ENCODE assay signal across 27 cellular contexts in genomic region chr2:73128841-73129535, GRCh38.
"Had no signal": no experiment of that assay in that cellular context is flagged by ENCODE, and none has a peak within 500 bp of the region (broad histone marks: within the 10 kb centered on the region; RNA-seq: fewer than 3 reads in every experiment).

No MANE protein-coding gene starts in this region.

- H3K36me3 Mint-ChIP-seq: activated naive CD4-positive, alpha-beta T cell treated with anti-CD3 and anti-CD28 coated beads, Interleukin-2, amount 10 ng/mL, durations not matched to agents 7 days and 5 days; activated naive CD8-positive, alpha-beta T cell treated with anti-CD3 and anti-CD28 coated beads for 36 hours had no signal

- H3K9me3 ChIP-seq: SJSA1 had no signal

- H3K4me1 Mint-ChIP-seq: activated CD4-positive, alpha-beta T cell treated with anti-CD3 and anti-CD28 coated beads for 36 hours; activated naive CD4-positive, alpha-beta T cell treated with anti-CD3 and anti-CD28 coated beads, Interleukin-2, amount 10 ng/mL, durations not matched to agents 7 days and 5 days; activated naive CD8-positive, alpha-beta T cell treated with anti-CD3 and anti-CD28 coated beads for 36 hours had no signal

- H3K27ac Mint-ChIP-seq: activated CD4-positive, alpha-beta T cell treated with anti-CD3 and anti-CD28 coated beads for 36 hours; activated CD8-positive, alpha-beta T cell treated with anti-CD3 and anti-CD28 coated beads for 36 hours; activated naive CD4-positive, alpha-beta T cell treated with anti-CD3 and anti-CD28 coated beads, Interleukin-2, amount 10 ng/mL, durations not matched to agents 7 days and 5 days; activated naive CD8-positive, alpha-beta T cell treated with anti-CD3 and anti-CD28 coated beads for 36 hours; activated T-cell treated with anti-CD3 and anti-CD28 coated beads, Interleukin-2, amount 50 U/mL, for 72 hours; activated T-helper 2 cell treated with anti-CD3 and anti-CD28 coated beads, Interferon-gamma antibody, Interleukin-2, Interleukin-4, amounts not matched to agents 10 μg/mL and 5 μg/mL and 100 μg/mL, durations not matched to agents 14 hours and 24 hours and 36 hours had no signal

- H3K4me3 Mint-ChIP-seq: activated CD4-positive, alpha-beta T cell treated with anti-CD3 and anti-CD28 coated beads for 36 hours; activated CD8-positive, alpha-beta T cell treated with anti-CD3 and anti-CD28 coated beads for 36 hours; activated naive CD4-positive, alpha-beta T cell treated with anti-CD3 and anti-CD28 coated beads, Interleukin-2, amount 10 ng/mL, durations not matched to agents 7 days and 5 days; activated naive CD8-positive, alpha-beta T cell treated with anti-CD3 and anti-CD28 coated beads for 36 hours; activated T-cell treated with anti-CD3 and anti-CD28 coated beads, Interleukin-2, amount 50 U/mL, for 72 hours had no signal

- DNase-seq: activated CD4-positive, alpha-beta T cell treated with anti-CD3 and anti-CD28 coated beads for 36 hours; activated CD4-positive, CD25-positive, alpha-beta regulatory T cell; activated CD8-positive, alpha-beta memory T cell treated with anti-CD3 and anti-CD28 coated beads, Interleukin-2, amount 50 U/mL, for 4 hours; activated CD8-positive, alpha-beta T cell treated with anti-CD3 and anti-CD28 coated beads for 36 hours; activated gamma-delta T cell treated with Interleukin-2 at 50 U/mL for 16 hours; activated naive CD4-positive, alpha-beta T cell treated with anti-CD3 and anti-CD28 coated beads, Interleukin-2, amount 10 ng/mL, durations not matched to agents 7 days and 5 days; activated naive CD8-positive, alpha-beta T cell treated with anti-CD3 and anti-CD28 coated beads for 36 hours; activated T-cell treated with anti-CD3 and anti-CD28 coated beads, Interleukin-2, amount 50 U/mL, for 72 hours; caudate nucleus; MG63; MV-4-11; NCI-H1092 treated with DMSO at 0.1 percent for 48 hours; NCI-H1417 treated with DMSO at 0.1 percent for 48 hours; NCI-H1694; NCI-H2029; NCI-H2107; NCI-H2171 treated with DMSO at 0.1 percent for 48 hours; NCI-H345; NCI-H510A; NCI-H69; SHP77; SW 1271; T-helper 9 cell had no signal

- H3K9me3 Mint-ChIP-seq: activated CD8-positive, alpha-beta T cell treated with anti-CD3 and anti-CD28 coated beads for 36 hours; activated naive CD4-positive, alpha-beta T cell treated with anti-CD3 and anti-CD28 coated beads, Interleukin-2, amount 10 ng/mL, durations not matched to agents 7 days and 5 days; activated naive CD8-positive, alpha-beta T cell treated with anti-CD3 and anti-CD28 coated beads for 36 hours; activated T-cell treated with anti-CD3 and anti-CD28 coated beads, Interleukin-2, amount 50 U/mL, for 72 hours; activated T-helper 2 cell treated with anti-CD3 and anti-CD28 coated beads, Interferon-gamma antibody, Interleukin-2, Interleukin-4, amounts not matched to agents 10 μg/mL and 5 μg/mL and 100 μg/mL, durations not matched to agents 14 hours and 24 hours and 36 hours had no signal

- H3K27me3 ChIP-seq: MG63 had no signal

- H3K4me3 ChIP-seq: MG63, SJSA1 had no signal

- H3K36me3 ChIP-seq: MG63, SJSA1 had no signal

- FAIRE-seq: RCC 7860 had no signal

- H3K27ac ChIP-seq: SJSA1 had no signal

- H3K4me1 ChIP-seq: SJSA1 had no signal

- ATAC-seq: activated CD4-positive, alpha-beta T cell treated with anti-CD3 and anti-CD28 coated beads for 36 hours; activated CD8-positive, alpha-beta T cell treated with anti-CD3 and anti-CD28 coated beads for 36 hours; activated T-cell treated with anti-CD3 and anti-CD28 coated beads, Interleukin-2, amount 50 U/mL, for 72 hours; SK-N-SH treated with all-trans-retinoic acid at 6 μM for 48 hours had no signal
